Comparison of ENCODE assay signal across 1 cellular context in genomic region chr3:196193738-196194541, GRCh38.
TF ChIP-seq lines count a peak whose summit lies in the region.

No MANE protein-coding gene starts in this region.

TF ChIP-seq in K562, 482 proteins besides CTCF, POLR2A, EP300 and RAD21 (continued from another document and continues in another):
- TF ChIP-seq HMGXB4 (CRISPR knock-in tag; IDR thresholded peaks at IDR 0.05) (no peak), C11orf30 (IDR thresholded peaks at IDR 0.05; ENCODE audit: low read depth) (no peak), TCFL5 (CRISPR knock-in tag; conservative IDR thresholded peaks at IDR 0.05) (no peak), ZNF384 (IDR thresholded peaks at IDR 0.05; ENCODE audit: low read depth, low read length) (no peak), TGIF2 (CRISPR knock-in tag; IDR thresholded peaks at IDR 0.05) (no peak), HMG20A (CRISPR knock-in tag; conservative IDR thresholded peaks at IDR 0.05) (no peak), TEAD4 (IDR thresholded peaks at IDR 0.05; ENCODE audit: low read length) (no peak), TEAD4 (CRISPR knock-in tag; IDR thresholded peaks at IDR 0.05; ENCODE audit: borderline replicate concordance) (no peak), LEF1 (IDR thresholded peaks at IDR 0.05) (no peak), ARID4B (CRISPR knock-in tag; IDR thresholded peaks at IDR 0.05) (no peak), SMARCE1 (IDR thresholded peaks at IDR 0.05) (no peak), GMEB1 (CRISPR knock-in tag; IDR thresholded peaks at IDR 0.05) (peak; percentile 35; the same call in 1 of the 2 replicates), ZSCAN29 (IDR thresholded peaks at IDR 0.05) (no peak), SMARCA5 (IDR thresholded peaks at IDR 0.05) (no peak), SLC30A9 (CRISPR knock-in tag; IDR thresholded peaks at IDR 0.05) (no peak), RFX5 (IDR thresholded peaks at IDR 0.05; ENCODE audit: low read depth, low read length) (no peak), CBFA2T3 (IDR thresholded peaks at IDR 0.05) (peak; percentile 89), ZNF668 (CRISPR knock-in tag; IDR thresholded peaks at IDR 0.05) (peak; percentile 36; the same call in 1 of the 2 replicates), ESRRB (CRISPR knock-in tag; IDR thresholded peaks at IDR 0.05; ENCODE audit: borderline replicate concordance) (no peak), DNMT1 (IDR thresholded peaks at IDR 0.05) (no peak), MECOM (CRISPR knock-in tag; IDR thresholded peaks at IDR 0.05) (peak; percentile 52; the same call in 1 of the 2 replicates), RBM14 (IDR thresholded peaks at IDR 0.05; ENCODE audit: borderline replicate concordance, insufficient read depth, low read depth, low read length) (no peak), ELF2 (CRISPR knock-in tag; IDR thresholded peaks at IDR 0.05) (no peak), GATAD2B (IDR thresholded peaks at IDR 0.05; ENCODE audit: borderline replicate concordance) (no peak), RBM22 (IDR thresholded peaks at IDR 0.05; ENCODE audit: low read depth, low read length, poor library complexity, severe bottlenecking) (no peak), ZNF282 (CRISPR knock-in tag; IDR thresholded peaks at IDR 0.05) (no peak), XRCC5 (IDR thresholded peaks at IDR 0.05; ENCODE audit: low read depth, low read length) (no peak), PURB (CRISPR knock-in tag; IDR thresholded peaks at IDR 0.05; ENCODE audit: low read depth) (no peak), U2AF2 (optimal IDR thresholded peaks at IDR 0.05; ENCODE audit: low read depth, low read length) (no peak), ZNF609 (CRISPR knock-in tag; IDR thresholded peaks at IDR 0.05; ENCODE audit: borderline replicate concordance) (no peak), ZNF695 (CRISPR knock-in tag; IDR thresholded peaks at IDR 0.05) (no peak), ETV5 (CRISPR knock-in tag; IDR thresholded peaks at IDR 0.05; ENCODE audit: low read depth) (no peak), MAFK (IDR thresholded peaks at IDR 0.05; ENCODE audit: low read length) (no peak), KLF10 (CRISPR knock-in tag; IDR thresholded peaks at IDR 0.05) (no peak), SRSF9 (IDR thresholded peaks at IDR 0.05; ENCODE audit: borderline replicate concordance, low read depth, low read length) (no peak), ZNF277 (CRISPR knock-in tag; IDR thresholded peaks at IDR 0.05; ENCODE audit: borderline replicate concordance) (no peak), ARID3A (IDR thresholded peaks at IDR 0.05; ENCODE audit: borderline replicate concordance, low read depth, low read length) (no peak), ZNF785 (CRISPR knock-in tag; IDR thresholded peaks at IDR 0.05) (no peak), TSC22D4 (tag; IDR thresholded peaks at IDR 0.05) (no peak), ZFP36 (IDR thresholded peaks at IDR 0.05; ENCODE audit: low read depth, low read length, partially characterized antibody) (no peak)
- TF ChIP-seq, protein P1, sequence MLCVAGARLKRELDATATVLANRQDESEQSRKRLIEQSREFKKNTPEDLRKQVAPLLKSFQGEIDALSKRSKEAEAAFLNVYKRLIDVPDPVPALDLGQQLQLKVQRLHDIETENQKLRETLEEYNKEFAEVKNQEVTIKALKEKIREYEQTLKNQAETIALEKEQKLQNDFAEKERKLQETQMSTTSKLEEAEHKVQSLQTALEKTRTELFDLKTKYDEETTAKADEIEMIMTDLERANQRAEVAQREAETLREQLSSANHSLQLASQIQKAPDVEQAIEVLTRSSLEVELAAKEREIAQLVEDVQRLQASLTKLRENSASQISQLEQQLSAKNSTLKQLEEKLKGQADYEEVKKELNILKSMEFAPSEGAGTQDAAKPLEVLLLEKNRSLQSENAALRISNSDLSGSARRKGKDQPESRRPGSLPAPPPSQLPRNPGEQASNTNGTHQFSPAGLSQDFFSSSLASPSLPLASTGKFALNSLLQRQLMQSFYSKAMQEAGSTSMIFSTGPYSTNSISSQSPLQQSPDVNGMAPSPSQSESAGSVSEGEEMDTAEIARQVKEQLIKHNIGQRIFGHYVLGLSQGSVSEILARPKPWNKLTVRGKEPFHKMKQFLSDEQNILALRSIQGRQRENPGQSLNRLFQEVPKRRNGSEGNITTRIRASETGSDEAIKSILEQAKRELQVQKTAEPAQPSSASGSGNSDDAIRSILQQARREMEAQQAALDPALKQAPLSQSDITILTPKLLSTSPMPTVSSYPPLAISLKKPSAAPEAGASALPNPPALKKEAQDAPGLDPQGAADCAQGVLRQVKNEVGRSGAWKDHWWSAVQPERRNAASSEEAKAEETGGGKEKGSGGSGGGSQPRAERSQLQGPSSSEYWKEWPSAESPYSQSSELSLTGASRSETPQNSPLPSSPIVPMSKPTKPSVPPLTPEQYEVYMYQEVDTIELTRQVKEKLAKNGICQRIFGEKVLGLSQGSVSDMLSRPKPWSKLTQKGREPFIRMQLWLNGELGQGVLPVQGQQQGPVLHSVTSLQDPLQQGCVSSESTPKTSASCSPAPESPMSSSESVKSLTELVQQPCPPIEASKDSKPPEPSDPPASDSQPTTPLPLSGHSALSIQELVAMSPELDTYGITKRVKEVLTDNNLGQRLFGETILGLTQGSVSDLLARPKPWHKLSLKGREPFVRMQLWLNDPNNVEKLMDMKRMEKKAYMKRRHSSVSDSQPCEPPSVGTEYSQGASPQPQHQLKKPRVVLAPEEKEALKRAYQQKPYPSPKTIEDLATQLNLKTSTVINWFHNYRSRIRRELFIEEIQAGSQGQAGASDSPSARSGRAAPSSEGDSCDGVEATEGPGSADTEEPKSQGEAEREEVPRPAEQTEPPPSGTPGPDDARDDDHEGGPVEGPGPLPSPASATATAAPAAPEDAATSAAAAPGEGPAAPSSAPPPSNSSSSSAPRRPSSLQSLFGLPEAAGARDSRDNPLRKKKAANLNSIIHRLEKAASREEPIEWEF (CRISPR knock-in tag; IDR thresholded peaks at IDR 0.05), result peak; percentile 53; the same call in 1 of the 2 replicates
- TF ChIP-seq, protein P2, sequence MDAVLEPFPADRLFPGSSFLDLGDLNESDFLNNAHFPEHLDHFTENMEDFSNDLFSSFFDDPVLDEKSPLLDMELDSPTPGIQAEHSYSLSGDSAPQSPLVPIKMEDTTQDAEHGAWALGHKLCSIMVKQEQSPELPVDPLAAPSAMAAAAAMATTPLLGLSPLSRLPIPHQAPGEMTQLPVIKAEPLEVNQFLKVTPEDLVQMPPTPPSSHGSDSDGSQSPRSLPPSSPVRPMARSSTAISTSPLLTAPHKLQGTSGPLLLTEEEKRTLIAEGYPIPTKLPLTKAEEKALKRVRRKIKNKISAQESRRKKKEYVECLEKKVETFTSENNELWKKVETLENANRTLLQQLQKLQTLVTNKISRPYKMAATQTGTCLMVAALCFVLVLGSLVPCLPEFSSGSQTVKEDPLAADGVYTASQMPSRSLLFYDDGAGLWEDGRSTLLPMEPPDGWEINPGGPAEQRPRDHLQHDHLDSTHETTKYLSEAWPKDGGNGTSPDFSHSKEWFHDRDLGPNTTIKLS (IDR thresholded peaks at IDR 0.05; ENCODE audit: borderline replicate concordance, low read depth), result no peak
